Comparison of ENCODE assay signal across 8 cellular contexts in the genomic region with DNA sequence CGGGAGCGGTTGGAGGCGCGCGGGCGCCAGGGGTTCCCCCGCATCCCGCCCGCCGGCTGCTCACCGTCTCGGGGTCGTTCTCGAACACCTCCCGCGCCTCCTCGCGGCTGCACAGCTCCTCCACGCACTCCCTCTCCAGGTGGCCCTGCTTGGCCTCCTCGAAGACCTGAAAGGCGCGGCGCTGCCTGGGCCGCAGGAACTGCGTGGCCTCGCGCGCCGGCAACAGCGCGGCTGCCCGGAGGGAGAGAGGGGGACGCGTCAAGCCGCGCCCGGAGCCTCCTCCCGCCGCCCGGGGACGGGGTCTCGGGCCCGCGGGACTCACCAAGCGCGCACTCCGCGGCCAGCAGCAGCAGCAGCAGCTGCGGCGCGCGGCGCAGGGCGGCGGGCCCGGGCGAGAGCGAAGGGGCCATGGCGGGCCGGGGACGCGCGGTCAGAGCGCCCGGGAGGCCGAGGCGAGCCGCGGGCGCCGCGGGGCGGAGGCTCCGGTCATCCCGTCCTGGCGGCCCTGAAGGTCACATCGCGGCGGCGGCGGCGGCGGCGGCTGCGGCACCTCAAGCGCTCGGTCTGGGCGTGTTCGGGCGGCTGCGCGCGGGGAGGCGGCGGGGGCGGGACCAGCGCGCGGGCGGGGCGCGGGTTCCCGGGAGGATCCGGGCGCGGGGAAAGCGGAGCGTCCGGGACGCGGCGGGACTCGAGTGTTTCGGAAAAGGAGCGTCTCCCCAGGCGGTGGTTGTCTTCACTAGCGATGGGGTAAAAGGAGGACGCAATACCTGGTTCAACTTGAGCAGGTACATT. TPM values are rescaled to one million over a fixed set of nuclear protein-coding genes. Genes with fewer than 3 reads are reported as not detected.
DNase-seq lines count a peak whose midpoint lies in the region; ATAC-seq, FAIRE-seq and TF ChIP-seq lines count a peak whose summit lies in the region.

TSS of gene GAS6 (minus strand) at position 566 of the 792 bp plus-strand sequence. CDS start at position 410, 156 bp downstream.

- peak; percentile 70 for ATAC-seq in PC-3
- ATAC-seq in GM18858 (IDR thresholded peaks at IDR 0.05; ENCODE audit: unreplicated experiment) = no peak
- no peak for ATAC-seq in HG03139 (IDR thresholded peaks at IDR 0.05; ENCODE audit: unreplicated experiment)

- peaks cover 55% of the 10 kb centered on the region for H3K79me2 ChIP-seq in PC-3 (ENCODE audit: low read length)

- no peaks in the 10 kb centered on the region for H3F3A ChIP-seq in PC-3 (ENCODE audit: low read length, unreplicated experiment)

- 0 to 2% (median 1%) methylated on average over 40 to 118 of the region's 118 CpGs for WGBS in spleen, 5 donors

- H3K4me1 ChIP-seq in PC-3 (ENCODE audit: insufficient read depth, low read length) (peaks cover 4% of the 10 kb centered on the region; the same call in 1 of the 2 replicates), spleen (peaks cover 7 to 49% (median 23%) of the 10 kb centered on the region in 6 donors)

- H3K27me3 ChIP-seq in PC-3 (ENCODE audit: low read length) (no peaks in the 10 kb centered on the region), kidney epithelial cell (ENCODE audit: control insufficient read depth, insufficient read depth, low read length) (no peaks in the 10 kb centered on the region), spleen (replicated peaks in 1 of 7) (peaks cover 0 to 64% (median 20%) of the 10 kb centered on the region in 7 donors)

- peak within 1 kb of the TSS; percentile 52 for H3K9ac ChIP-seq in PC-3 (ENCODE audit: low read length)

- intact Hi-C loops in PC-3 (cut with micrococcal nuclease) (loop anchor here (5.0 kb wide), 2 partner anchors 34 to 41 kb away; no protein-coding TSS in a partner anchor), spleen (cut with DNase I; ENCODE audit: low total_unique reads) (no loop called here)

- H3K4me2 ChIP-seq in PC-3 (ENCODE audit: low read length) = peak within 1 kb of the TSS; percentile 96

- CTCF ChIA-PET in AG04449 (lab: Yijun Ruan, JAX) (interaction anchor here (1.2 to 1.5 kb wide), 2 partner anchors 82 to 84 kb away, joined by 4 to 5 read pairs; no protein-coding TSS in a partner anchor), PC-3 (lab: Charles Lee) (no interaction called here)

- no peak within 1 kb of the TSS for H3K27ac ChIP-seq in PC-3 (ENCODE audit: low read length)
- peak within 1 kb of the TSS in 7 of 8 donors; percentile 43 to 70 (median 67) for H3K27ac ChIP-seq in spleen

- H3K4me3 ChIP-seq in AG04449 (ENCODE audit: low read depth, low read length) = peak within 1 kb of the TSS; percentile 81
- peak within 1 kb of the TSS; percentile 98 for H3K4me3 ChIP-seq in PC-3 (ENCODE audit: low read length)
- H3K4me3 ChIP-seq in kidney epithelial cell (ENCODE audit: low read depth, low read length) = peak within 1 kb of the TSS; percentile 62
- H3K4me3 ChIP-seq in spleen = peak within 1 kb of the TSS; percentile 53 to 76 (median 62)

- no peak for DNase-seq in AG04449 (ENCODE audit: low read depth, low spot score)
- peak; percentile 63 for DNase-seq in GM19239 (ENCODE audit: insufficient read length, low spot score)
- peak; percentile 39 for DNase-seq in PC-3
- peak; percentile 70 for DNase-seq in cerebellum (ENCODE audit: low spot score)
- DNase-seq in kidney epithelial cell (ENCODE audit: low read depth) = no peak
- no peak for DNase-seq in spleen

- no peaks in the 10 kb centered on the region for H4K20me1 ChIP-seq in PC-3 (ENCODE audit: low read length)

- no TSS peak for BruUV-seq in PC-3 (replicated peaks; lab: Mats Ljungman, UMichigan)

- no peak for TF ChIP-seq POLR2A in spleen (IDR thresholded peaks at IDR 0.05)

- H3K9me3 ChIP-seq in PC-3 (ENCODE audit: low read length) (no peaks in the 10 kb centered on the region), spleen (peaks cover 0 to 8% (median 0%) of the 10 kb centered on the region in 8 donors)

- H2AFZ ChIP-seq in PC-3 (ENCODE audit: low read length) = peak within 1 kb of the TSS; percentile 97

- TF ChIP-seq CTCF in AG04449 (IDR thresholded peaks at IDR 0.05; ENCODE audit: insufficient read depth, low read length, missing control alignments) (peak; percentile 34), PC-3 (conservative IDR thresholded peaks at IDR 0.05; ENCODE audit: low read depth, low read length) (no peak), kidney epithelial cell (IDR thresholded peaks at IDR 0.05; ENCODE audit: insufficient read depth, low read length, poor library complexity, severe bottlenecking) (no peak), spleen (IDR thresholded peaks at IDR 0.05 in 8 of 11, conservative IDR thresholded peaks at IDR 0.05 in 3 of 11) (no peak)

- no peaks in the 10 kb centered on the region for H3K36me3 ChIP-seq in PC-3 (ENCODE audit: low read depth, low read length)
- H3K36me3 ChIP-seq in kidney epithelial cell (ENCODE audit: control insufficient read depth, insufficient read depth, low read length) = no peaks in the 10 kb centered on the region
- H3K36me3 ChIP-seq in spleen = no peaks in the 10 kb centered on the region

- POLR2A ChIA-PET in AG04449 (lab: Yijun Ruan, JAX) = no interaction called here
- POLR2A ChIA-PET in PC-3 (lab: Charles Lee; ENCODE audit: unreplicated experiment) = no interaction called here

- no peaks in the 10 kb centered on the region for H3K9me2 ChIP-seq in PC-3 (replicated peaks; ENCODE audit: low read length)

- FAIRE-seq in GM19239 (lab: Jason Lieb, UNC) = no peak

RNA-seq across cellular contexts. Expression of gene GAS6, which starts in this region (rescaled TPM):
- total RNA-seq in PC-3 (2014; rRNA removed) = 20.9 and 33.7 TPM in 2 replicates
- total RNA-seq in cerebellum = 18.1 TPM
- total RNA-seq in kidney epithelial cell = 99.6 and 110 TPM in 2 replicates
- 10 to 100 TPM; 22.0 to 54.5 (median 39.3) TPM for total RNA-seq in spleen
- 10 to 100 TPM; 16.7 to 33.5 (median 18.4) TPM for polyA plus RNA-seq in spleen

Comparison
In these comparisons a context has a peak if more than half of its experiments do, and no peak if none do; other contexts are left out.
1. DNase-seq: peak in GM19239 (single experiment), PC-3 (single experiment) and cerebellum (single experiment); none in AG04449 (single experiment), kidney epithelial cell (single experiment) and spleen (single experiment).
2. Peak in every context shown above with its lines, with median percentiles within 50 percentile points of each other: H3K4me3 ChIP-seq.